ENCODE assay signal across 10 cellular contexts in the genomic region with DNA sequence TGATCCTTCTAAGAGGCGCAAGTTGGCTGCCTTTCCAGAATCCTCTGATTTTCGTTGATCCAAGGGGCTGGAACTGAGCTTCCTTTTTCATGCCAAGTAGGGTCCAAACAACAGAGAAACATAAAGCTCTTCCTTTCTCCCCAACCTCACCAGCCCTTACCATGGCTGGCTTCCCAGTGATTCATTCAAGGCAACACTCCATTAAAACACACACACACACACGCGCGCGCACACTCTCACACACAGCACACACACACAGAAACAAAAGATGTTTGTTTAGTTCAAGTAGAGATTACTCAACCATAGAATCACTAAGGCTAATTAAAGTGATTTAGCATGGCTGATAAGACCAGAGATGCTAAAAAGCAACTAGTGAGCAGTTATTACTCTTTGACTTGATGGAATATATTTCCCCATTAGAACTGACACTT. TPM values are rescaled to one million over a fixed set of nuclear protein-coding genes. Genes with fewer than 3 reads are reported as not detected.
DNase-seq lines count a peak whose midpoint lies in the region; ATAC-seq and TF ChIP-seq lines count a peak whose summit lies in the region.
"Had no signal": no experiment of that assay in that cellular context is flagged by ENCODE, and none has a peak within 500 bp of the region (broad histone marks: within the 10 kb centered on the region; RNA-seq: fewer than 3 reads in every experiment).

No MANE protein-coding gene starts in this region.

- dilution Hi-C loops in IMR-90 (cut with HindIII; ENCODE audit: low sequenced_read_pairs, unreplicated experiment) = no loop called here

- H3K79me1 ChIP-seq in IMR-90 (ENCODE audit: low read depth in 1 of 2, low read length in 2 of 2) = 0 out of 4 replicates have a peak, but pooled peaks cover 0 to 4% of the 10 kb centered on the region in 2 experiments

- no peak overlapping the region for H3K4me3 Mint-ChIP-seq in T-cell
- no peak overlapping the region for H3K4me3 Mint-ChIP-seq in stimulated activated naive CD8-positive, alpha-beta T cell treated with anti-CD3 and anti-CD28 coated beads, Interleukin-15, amount 100 ng/mL, for 72 hours

- H3K27ac Mint-ChIP-seq in T-cell = no peak overlapping the region
- no peak overlapping the region for H3K27ac Mint-ChIP-seq in stimulated activated naive CD8-positive, alpha-beta T cell treated with anti-CD3 and anti-CD28 coated beads, Interleukin-15, amount 100 ng/mL, for 72 hours

- H2AK9ac ChIP-seq in IMR-90 (replicated peaks; ENCODE audit: low read depth, low read length, poor library complexity) = no peak overlapping the region

- H3K36me3 ChIP-seq in IMR-90 (ENCODE audit: control insufficient read depth, insufficient read depth, low read length) (peaks cover 12% of the 10 kb centered on the region), lung (ENCODE audit: control insufficient read depth in 2 of 2, insufficient read depth in 2 of 2, low read length in 2 of 2) (peaks cover 4 to 6% of the 10 kb centered on the region in 2 donors)

- DNase-seq in AG09319 (ENCODE audit: extremely low read depth, low read depth) (peak; percentile 70), IMR-90 (peak; percentile 89), astrocyte of the spinal cord (ENCODE audit: low read depth, low spot score) (peak; percentile 80), lung (ENCODE audit: low spot score) (peak; percentile 58), T-cell (no peak)
- no peak for DNase-seq in stimulated activated naive CD8-positive, alpha-beta T cell treated with anti-CD3 and anti-CD28 coated beads, Interleukin-15, amount 100 ng/mL, for 72 hours
- DNase-seq: activated CD8-positive, alpha-beta memory T cell treated with anti-CD3 and anti-CD28 coated beads for 24 hours; NCI-H524 treated with DMSO at 0.1 percent for 48 hours had no signal

- WGBS in IMR-90 (ENCODE audit: extremely low coverage in 2 of 2, insufficient read length in 1 of 2), 2 experiments = no CpG with 5 or more reads among the region's 6 CpGs
- 46 to 73% methylated on average over 6 of the region's 6 CpGs for WGBS in lung, 2 donors

- no peaks in the 10 kb centered on the region for H3K9me3 Mint-ChIP-seq in T-cell
- H3K9me3 Mint-ChIP-seq in stimulated activated naive CD8-positive, alpha-beta T cell treated with anti-CD3 and anti-CD28 coated beads, Interleukin-15, amount 100 ng/mL, for 72 hours = no peaks in the 10 kb centered on the region

- no peaks in the 10 kb centered on the region for H3K9me3 ChIP-seq in IMR-90 (ENCODE audit: control insufficient read depth, insufficient read depth, low read length)
- no peaks in the 10 kb centered on the region for H3K9me3 ChIP-seq in lung (ENCODE audit: control insufficient read depth in 2 of 2, insufficient read depth in 1 of 2, low read length in 1 of 2)

- H2AK5ac ChIP-seq in IMR-90 (ENCODE audit: low read depth, low read length) = no peak overlapping the region

- TF ChIP-seq RAD21 in IMR-90 (IDR thresholded peaks at IDR 0.05; ENCODE audit: low read length) = no peak

- peak overlapping the region; percentile 5; the same call in 1 of the 2 replicates for H3K4me2 ChIP-seq in IMR-90 (ENCODE audit: low read depth, low read length)

- no peak overlapping the region for H3K14ac ChIP-seq in IMR-90 (replicated peaks; ENCODE audit: low read depth, low read length)

- no peak overlapping the region for H2BK120ac ChIP-seq in IMR-90 (ENCODE audit: low read depth, low read length)

- H3K36me3 Mint-ChIP-seq in T-cell = peaks cover 19% of the 10 kb centered on the region

- intact Hi-C loops in IMR-90 (cut with micrococcal nuclease) = loop anchor here (1.0 to 10.0 kb wide), 4 partner anchors 158 to 477 kb away; a partner anchor contains a TSS

- POLR2A ChIA-PET in IMR-90 (lab: Charles Lee; ENCODE audit: unreplicated experiment) (no interaction called here), T-cell (lab: Charles Lee) (no interaction called here)

- no peaks in the 10 kb centered on the region for H3K27me3 Mint-ChIP-seq in T-cell
- H3K27me3 Mint-ChIP-seq in stimulated activated naive CD8-positive, alpha-beta T cell treated with anti-CD3 and anti-CD28 coated beads, Interleukin-15, amount 100 ng/mL, for 72 hours = no peaks in the 10 kb centered on the region

- CTCF ChIA-PET in IMR-90 (lab: Yijun Ruan, JAX) = interaction anchor here (0.7 to 1.0 kb wide), 2 partner anchors 525 to 603 kb away, joined by 3 read pairs; no protein-coding TSS in a partner anchor
- CTCF ChIA-PET in T-cell (lab: Charles Lee) = interaction anchor here in 1 of 2 donors (0.7 kb wide), 1 partner anchor 495 kb away, joined by 4 read pairs; no protein-coding TSS in a partner anchor

- H2BK20ac ChIP-seq in IMR-90 (ENCODE audit: low read depth, low read length) = no peak overlapping the region

- H3K4me1 Mint-ChIP-seq in T-cell = peaks cover 0 to 2% (median 0%) of the 10 kb centered on the region in 3 donors
- H3K4me1 Mint-ChIP-seq in stimulated activated naive CD8-positive, alpha-beta T cell treated with anti-CD3 and anti-CD28 coated beads, Interleukin-15, amount 100 ng/mL, for 72 hours = peaks cover 10% of the 10 kb centered on the region

- H3K27ac ChIP-seq in IMR-90 (ENCODE audit: insufficient read depth, low read length) = no peak overlapping the region
- H3K27ac ChIP-seq in lung (ENCODE audit: low read depth in 1 of 2, low read length in 1 of 2) = no peak overlapping the region

- H2BK15ac ChIP-seq in IMR-90 (ENCODE audit: low read depth, low read length) = no peak overlapping the region

- H3K4me3 ChIP-seq in IMR-90 (ENCODE audit: insufficient read depth, low read depth, low read length) = no peak overlapping the region
- H3K4me3 ChIP-seq in astrocyte of the spinal cord (ENCODE audit: low read depth, low read length) = no peak overlapping the region
- no peak overlapping the region for H3K4me3 ChIP-seq in lung

- H3K4me1 ChIP-seq in IMR-90 (ENCODE audit: control insufficient read depth, insufficient read depth, low read length) (peaks cover 10% of the 10 kb centered on the region), lung (ENCODE audit: control insufficient read depth in 2 of 2, insufficient read depth in 2 of 2, low read length in 2 of 2) (peaks cover 4 to 10% of the 10 kb centered on the region in 2 donors)

- TF ChIP-seq POLR2A in IMR-90 (IDR thresholded peaks at IDR 0.05; ENCODE audit: low read depth, low read length) = no peak

- in situ Hi-C loops in IMR-90 (cut with MboI; ENCODE audit: low sequenced_read_pairs) (no loop called here), astrocyte of the spinal cord (cut with HindIII; ENCODE audit: low sequenced_read_pairs) (no loop called here)

- H3K27me3 ChIP-seq in IMR-90 (ENCODE audit: control insufficient read depth, insufficient read depth, low read length) (no peaks in the 10 kb centered on the region), lung (ENCODE audit: control insufficient read depth, insufficient read depth) (no peaks in the 10 kb centered on the region)

- no peak for TF ChIP-seq CTCF in AG09319 (IDR thresholded peaks at IDR 0.05; ENCODE audit: low read depth, low read length)
- TF ChIP-seq CTCF in IMR-90 (conservative IDR thresholded peaks at IDR 0.05; ENCODE audit: low read depth, low read length) = no peak
- no peak for TF ChIP-seq CTCF in astrocyte of the spinal cord (IDR thresholded peaks at IDR 0.05; ENCODE audit: low read depth, low read length)
- TF ChIP-seq CTCF in lung (IDR thresholded peaks at IDR 0.05; ENCODE audit: control extremely low read depth, extremely low read depth) = no peak

- no TSS peak for BruUV-seq in IMR-90 (replicated peaks; lab: Mats Ljungman, UMichigan)

- ATAC-seq in IMR-90 (ENCODE audit: low read depth) (peak; percentile 70), lung (ENCODE audit: insufficient read depth, low FRiP score) (peak; percentile 66), T-cell (replicated peaks in 1 of 4) (no peak), GM21825 (IDR thresholded peaks at IDR 0.05; ENCODE audit: unreplicated experiment) (no peak), GM19023 (IDR thresholded peaks at IDR 0.05; ENCODE audit: unreplicated experiment) (no peak)
- ATAC-seq in stimulated activated naive CD8-positive, alpha-beta T cell treated with anti-CD3 and anti-CD28 coated beads, Interleukin-15, amount 100 ng/mL, for 72 hours = no peak

- 0 out of 2 replicates have a peak, but pooled peaks cover 2% of the 10 kb centered on the region for H3K9me1 ChIP-seq in IMR-90 (ENCODE audit: insufficient read depth, low read length)

- no peak overlapping the region for H3K18ac ChIP-seq in IMR-90 (ENCODE audit: low read depth, low read length)

- no peak overlapping the region for H4K5ac ChIP-seq in IMR-90 (ENCODE audit: low read depth, low read length)

- no peak overlapping the region for H4K8ac ChIP-seq in IMR-90 (ENCODE audit: low read depth in 2 of 2, low read length in 2 of 2)

- no peak overlapping the region for H3K4ac ChIP-seq in IMR-90 (ENCODE audit: low read depth, low read length)

- H4K20me1 ChIP-seq in IMR-90 (ENCODE audit: insufficient read depth, low read length) = peaks cover 9% of the 10 kb centered on the region; the same call in 1 of the 2 replicates

- no peak overlapping the region for H2AFZ ChIP-seq in IMR-90 (replicated peaks; ENCODE audit: low read length, poor library complexity)

- H2BK5ac ChIP-seq in IMR-90 (ENCODE audit: low read depth, low read length, poor library complexity, severe bottlenecking) = no peak overlapping the region

- H4K91ac ChIP-seq in IMR-90 (ENCODE audit: insufficient read depth, low read depth, low read length) = no peak overlapping the region

- no peak overlapping the region for H3K56ac ChIP-seq in IMR-90 (ENCODE audit: extremely low read depth, insufficient read depth, low read length)

- H3K9ac ChIP-seq in IMR-90 (ENCODE audit: low read depth, low read length) = no peak overlapping the region

- no peak overlapping the region for H3K23ac ChIP-seq in IMR-90 (ENCODE audit: low read depth, low read length)

TF ChIP-seq in IMR-90, 13 proteins besides CTCF, POLR2A, EP300 and RAD21 (continues in another document):
- TF ChIP-seq MAZ (IDR thresholded peaks at IDR 0.05; ENCODE audit: borderline replicate concordance, low read depth, low read length) (no peak), CHD1 (IDR thresholded peaks at IDR 0.05; ENCODE audit: low read depth, low read length) (no peak), FOS (IDR thresholded peaks at IDR 0.05; ENCODE audit: low read depth, low read length) (peak; percentile 38; the same call in 1 of the 2 replicates), CEBPB (IDR thresholded peaks at IDR 0.05; ENCODE audit: low read depth, low read length) (peak; percentile 52), MAFK (IDR thresholded peaks at IDR 0.05; ENCODE audit: low read depth, low read length) (no peak)

RNA-seq across cellular contexts. Expression of a gene that starts 13.0 kb away (rescaled TPM):
- total RNA-seq in IMR-90 (2012; rRNA removed) (not detected in 2 replicates), lung (not detected), T-cell (not detected)
- polyA plus RNA-seq in IMR-90 (2012; rRNA removed) (not detected in 2 replicates), lung (under 1 TPM; 0.28 to 0.29 TPM)
- polyA plus RNA-seq in IMR-90 (2012; cell fraction: cytosol; rRNA removed) = not detected in 2 replicates
- not detected in 2 replicates for polyA plus RNA-seq in IMR-90 (2012; cell fraction: nucleus; rRNA removed; ENCODE audit: low replicate concordance)

RNA-seq across cellular contexts. Expression of a gene that starts 24.4 kb away (rescaled TPM):
- total RNA-seq in IMR-90 (2012; rRNA removed) (not detected in 2 replicates), lung (not detected), T-cell (not detected)
- polyA plus RNA-seq in IMR-90 (2012; rRNA removed) (not detected in 2 replicates), lung (not detected)
- not detected in 2 replicates for polyA plus RNA-seq in IMR-90 (2012; cell fraction: cytosol; rRNA removed)
- polyA plus RNA-seq in IMR-90 (2012; cell fraction: nucleus; rRNA removed; ENCODE audit: low replicate concordance) = not detected in 2 replicates

Comparison
In these comparisons a context has a peak if more than half of its experiments do, and no peak if none do; other contexts are left out.
1. DNase-seq: peak in AG09319 (single experiment), IMR-90 (single experiment), astrocyte of the spinal cord (single experiment) and lung (single experiment); none in T-cell (0 of 34) and stimulated activated naive CD8-positive, alpha-beta T cell treated with anti-CD3 and anti-CD28 coated beads, Interleukin-15, amount 100 ng/mL, for 72 hours (0 of 2).
2. ATAC-seq: peak in IMR-90 (single experiment) and lung (single experiment); none in T-cell (0 of 4), stimulated activated naive CD8-positive, alpha-beta T cell treated with anti-CD3 and anti-CD28 coated beads, Interleukin-15, amount 100 ng/mL, for 72 hours (single experiment), GM21825 (single experiment) and GM19023 (single experiment).